In genomic region chr6:18138906-18139305, GRCh38 we compare ENCODE assay signal across 21 cellular contexts.
"Had no signal": no experiment of that assay in that cellular context is flagged by ENCODE, and none has a peak within 500 bp of the region (broad histone marks: within the 10 kb centered on the region; RNA-seq: fewer than 3 reads in every experiment).

No MANE protein-coding gene starts in this region.

- H3K27me3 ChIP-seq: heart right ventricle, ovary, suprapubic skin, thyroid gland, upper lobe of left lung, vagina had no signal

- H3K4me3 ChIP-seq: heart right ventricle, mucosa of descending colon, ovary, suprapubic skin, thyroid gland, upper lobe of left lung, vagina had no signal

- DNase-seq: effector memory CD8-positive, alpha-beta T cell; heart right ventricle; hypothalamus; islet precursor cell; mucosa of descending colon; naive thymus-derived CD8-positive, alpha-beta T cell; ovary; right cardiac atrium; small intestine; stimulated activated CD4-positive, alpha-beta T cell treated with anti-CD3 and anti-CD28 coated beads, Interleukin-12 subunit alpha, Interleukin-12 subunit beta, amount 100 ng/mL, for 4 hours; stimulated activated naive CD4-positive, alpha-beta T cell; thyroid gland; upper lobe of left lung had no signal

- H3K4me3 Mint-ChIP-seq: dendritic cell treated with granulocyte-macrophage colony-stimulating factor and Interleukin-4, amounts not matched to agents 40 ng/mL and 50 ng/mL, for 4 days; effector memory CD8-positive, alpha-beta T cell; naive thymus-derived CD8-positive, alpha-beta T cell had no signal

- H3K9me3 ChIP-seq: heart right ventricle, mucosa of descending colon, ovary, suprapubic skin, thyroid gland, upper lobe of left lung, vagina had no signal

- H3K27ac Mint-ChIP-seq: dendritic cell treated with granulocyte-macrophage colony-stimulating factor and Interleukin-4, amounts not matched to agents 40 ng/mL and 50 ng/mL, for 4 days; effector memory CD8-positive, alpha-beta T cell; naive thymus-derived CD8-positive, alpha-beta T cell; progenitor cell of endocrine pancreas had no signal

- H3K4me1 ChIP-seq: heart right ventricle, suprapubic skin, upper lobe of left lung, vagina had no signal

- ATAC-seq: effector memory CD8-positive, alpha-beta T cell; heart right ventricle; left lobe of liver; mucosa of descending colon; naive thymus-derived CD8-positive, alpha-beta T cell; right cardiac atrium had no signal

- H3K36me3 ChIP-seq: ovary had no signal

- H3K9me3 Mint-ChIP-seq: dendritic cell treated with granulocyte-macrophage colony-stimulating factor and Interleukin-4, amounts not matched to agents 40 ng/mL and 50 ng/mL, for 4 days; effector memory CD8-positive, alpha-beta T cell; naive thymus-derived CD8-positive, alpha-beta T cell had no signal

- H3K27ac ChIP-seq: heart right ventricle, ovary, suprapubic skin, upper lobe of left lung, vagina had no signal

- H3K27me3 Mint-ChIP-seq: dendritic cell treated with granulocyte-macrophage colony-stimulating factor and Interleukin-4, amounts not matched to agents 40 ng/mL and 50 ng/mL, for 4 days; effector memory CD8-positive, alpha-beta T cell; naive thymus-derived CD8-positive, alpha-beta T cell; progenitor cell of endocrine pancreas had no signal

- FAIRE-seq: colon, endothelial cell of umbilical vein, frontal cortex, small intestine had no signal
